ENCODE assay signal across 9 cellular contexts in genomic region chr4:158159054-158159717, GRCh38. TPM values are rescaled to one million over a fixed set of nuclear protein-coding genes. Genes with fewer than 3 reads are reported as not detected.
A peak's percentile ranks its signal among the peaks of the same experiment; 100 is the strongest.
DNase-seq lines count a peak whose midpoint lies in the region; ATAC-seq and TF ChIP-seq lines count a peak whose summit lies in the region.
"Had no signal": no experiment of that assay in that cellular context is flagged by ENCODE, and none has a peak within 500 bp of the region (broad histone marks: within the 10 kb centered on the region; RNA-seq: fewer than 3 reads in every experiment).

No MANE protein-coding gene starts in this region.

- no peaks in the 10 kb centered on the region for H3K36me3 Mint-ChIP-seq in stimulated activated effector memory CD8-positive, alpha-beta T cell treated with anti-CD3 and anti-CD28 coated beads, Interleukin-12 subunit alpha, Interleukin-12 subunit beta, amount 100 ng/mL, for 72 hours
- H3K36me3 Mint-ChIP-seq in activated CD8-positive, alpha-beta T cell treated with anti-CD3 and anti-CD28 coated beads, Interleukin-2, amount 10 ng/mL, durations not matched to agents 7 days and 5 days (ENCODE audit: low read depth) = no peaks in the 10 kb centered on the region

- H3F3A ChIP-seq in SK-N-SH (replicated peaks; ENCODE audit: insufficient read depth) = peaks cover 7% of the 10 kb centered on the region

- TF ChIP-seq EP300 in SK-N-SH (IDR thresholded peaks at IDR 0.05; ENCODE audit: borderline replicate concordance in 1 of 2, low read depth in 1 of 2, low read length in 1 of 2) = peak in 1 of 2 experiments; percentile 48; a peak in 1 of 4 replicates

- no peaks in the 10 kb centered on the region for H3K9me3 ChIP-seq in HCT116 (ENCODE audit: control insufficient read depth in 1 of 2, insufficient read depth in 1 of 2, low read depth in 1 of 2, low read length in 2 of 2)
- H3K9me3 ChIP-seq in SK-N-SH = no peaks in the 10 kb centered on the region

- DNase-seq in HCT116 (ENCODE audit: low read depth, low spot score) (no peak), SK-N-SH (no peak), globus pallidus (ENCODE audit: low spot score) (no peak)
- no peak for DNase-seq in stimulated activated effector memory CD8-positive, alpha-beta T cell treated with anti-CD3 and anti-CD28 coated beads, Interleukin-12 subunit alpha, Interleukin-12 subunit beta, amount 100 ng/mL, for 72 hours (ENCODE audit: low spot score in 2 of 2)
- no peak for DNase-seq in activated CD8-positive, alpha-beta T cell treated with anti-CD3 and anti-CD28 coated beads, Interleukin-2, amount 10 ng/mL, durations not matched to agents 7 days and 5 days
- DNase-seq: activated CD4-positive, alpha-beta T cell treated with anti-CD3 and anti-CD28 coated beads, Interleukin-2, amount 50 U/mL, for 1 hour; GDM1 had no signal

- H3K27ac Mint-ChIP-seq in stimulated activated effector memory CD8-positive, alpha-beta T cell treated with anti-CD3 and anti-CD28 coated beads, Interleukin-12 subunit alpha, Interleukin-12 subunit beta, amount 100 ng/mL, for 72 hours = no peak overlapping the region
- H3K27ac Mint-ChIP-seq in activated CD8-positive, alpha-beta T cell treated with anti-CD3 and anti-CD28 coated beads, Interleukin-2, amount 10 ng/mL, durations not matched to agents 7 days and 5 days = no peak overlapping the region

- no TSS peak for BruUV-seq in HCT116 (replicated peaks; lab: Mats Ljungman, UMichigan)

- H3K4me3 ChIP-seq in HCT116 (replicated peaks in 1 of 2; ENCODE audit: low read depth in 1 of 2, low read length in 2 of 2) = no peak overlapping the region
- H3K4me3 ChIP-seq in SK-N-SH (ENCODE audit: low read depth in 2 of 2, low read length in 1 of 2) = no peak overlapping the region

- POLR2A ChIA-PET in HCT116 (lab: Charles Lee) (no interaction called here), SK-N-SH (lab: Yijun Ruan, JAX) (no interaction called here)
- POLR2A ChIA-PET in activated CD8-positive, alpha-beta T cell treated with anti-CD3 and anti-CD28 coated beads, Interleukin-2, amount 10 ng/mL, durations not matched to agents 7 days and 5 days (lab: Charles Lee) = no interaction called here

- H3K4me1 Mint-ChIP-seq in stimulated activated effector memory CD8-positive, alpha-beta T cell treated with anti-CD3 and anti-CD28 coated beads, Interleukin-12 subunit alpha, Interleukin-12 subunit beta, amount 100 ng/mL, for 72 hours = no peaks in the 10 kb centered on the region
- no peaks in the 10 kb centered on the region for H3K4me1 Mint-ChIP-seq in activated CD8-positive, alpha-beta T cell treated with anti-CD3 and anti-CD28 coated beads, Interleukin-2, amount 10 ng/mL, durations not matched to agents 7 days and 5 days (ENCODE audit: low read depth)

- H3K27me3 ChIP-seq in HCT116 (ENCODE audit: insufficient read depth, low read length) = no peaks in the 10 kb centered on the region
- H3K27me3 ChIP-seq in SK-N-SH (ENCODE audit: insufficient read depth) = no peaks in the 10 kb centered on the region

- H3K79me2 ChIP-seq in HCT116 (ENCODE audit: insufficient read depth, low read length) = no peaks in the 10 kb centered on the region
- H3K79me2 ChIP-seq in SK-N-SH (ENCODE audit: insufficient read depth) = no peaks in the 10 kb centered on the region

- peak overlapping the region; percentile 82 for H2AFZ ChIP-seq in HCT116 (ENCODE audit: low read depth, low read length, poor library complexity, severe bottlenecking)
- peak overlapping the region; percentile 37; the same call in 1 of the 2 replicates for H2AFZ ChIP-seq in SK-N-SH (ENCODE audit: low read depth)

- peaks cover 3% of the 10 kb centered on the region for H3K27me3 Mint-ChIP-seq in activated CD8-positive, alpha-beta T cell treated with anti-CD3 and anti-CD28 coated beads, Interleukin-2, amount 10 ng/mL, durations not matched to agents 7 days and 5 days (ENCODE audit: low read depth)

- no peak overlapping the region for H3K4me3 Mint-ChIP-seq in stimulated activated effector memory CD8-positive, alpha-beta T cell treated with anti-CD3 and anti-CD28 coated beads, Interleukin-12 subunit alpha, Interleukin-12 subunit beta, amount 100 ng/mL, for 72 hours
- no peak overlapping the region for H3K4me3 Mint-ChIP-seq in activated CD8-positive, alpha-beta T cell treated with anti-CD3 and anti-CD28 coated beads, Interleukin-2, amount 10 ng/mL, durations not matched to agents 7 days and 5 days

- H3K9me2 ChIP-seq in HCT116 (ENCODE audit: insufficient read depth) (no peaks in the 10 kb centered on the region), SK-N-SH (no peaks in the 10 kb centered on the region)

- TF ChIP-seq POLR2A in HCT116 (IDR thresholded peaks at IDR 0.05; ENCODE audit: borderline replicate concordance, extremely low read depth, insufficient read depth, insufficient read length) = no peak

- no peaks in the 10 kb centered on the region for H4K20me1 ChIP-seq in HCT116 (ENCODE audit: insufficient read depth)
- H4K20me1 ChIP-seq in SK-N-SH (ENCODE audit: insufficient read depth) = no peaks in the 10 kb centered on the region

- H3K36me3 ChIP-seq in HCT116 (ENCODE audit: control insufficient read depth in 1 of 2, insufficient read depth in 2 of 2, low read length in 2 of 2) = no peaks in the 10 kb centered on the region
- no peaks in the 10 kb centered on the region for H3K36me3 ChIP-seq in SK-N-SH (replicated peaks in 1 of 2; ENCODE audit: control insufficient read depth in 1 of 2, insufficient read depth in 2 of 2, low read length in 1 of 2)

- H3K4me1 ChIP-seq in HCT116 (ENCODE audit: control insufficient read depth in 1 of 2, insufficient read depth in 2 of 2, low read length in 2 of 2) (peaks cover 3 to 34% of the 10 kb centered on the region in 2 experiments; a peak in 2 of 4 replicates), SK-N-SH (ENCODE audit: control insufficient read depth in 1 of 2, insufficient read depth in 2 of 2, low read depth in 1 of 2, low read length in 1 of 2) (peaks cover 1 to 18% of the 10 kb centered on the region in 2 experiments; a peak in 3 of 4 replicates)

- RAD21 ChIA-PET in HCT116 (lab: Charles Lee; ENCODE audit: low non-redundant PET in 1 of 2, low total read pairs in 2 of 2, uncharacterized antibody in 2 of 2, unreplicated experiment in 2 of 2) = no interaction called here

- no peak for ATAC-seq in HCT116
- peak; percentile 43 for ATAC-seq in esophagus mucosa
- ATAC-seq in stimulated activated effector memory CD8-positive, alpha-beta T cell treated with anti-CD3 and anti-CD28 coated beads, Interleukin-12 subunit alpha, Interleukin-12 subunit beta, amount 100 ng/mL, for 72 hours = peak; percentile 45
- no peak for ATAC-seq in activated CD8-positive, alpha-beta T cell treated with anti-CD3 and anti-CD28 coated beads, Interleukin-2, amount 10 ng/mL, durations not matched to agents 7 days and 5 days
- no peak for ATAC-seq in HG03521 (IDR thresholded peaks at IDR 0.05; ENCODE audit: unreplicated experiment)

- no peak for TF ChIP-seq RAD21 in HCT116 (IDR thresholded peaks at IDR 0.05; ENCODE audit: low read depth)
- TF ChIP-seq RAD21 in SK-N-SH (IDR thresholded peaks at IDR 0.05; ENCODE audit: low read length) = no peak

- no peak for TF ChIP-seq CTCF in HCT116 (IDR thresholded peaks at IDR 0.05 in 2 of 3, conservative IDR thresholded peaks at IDR 0.05 in 1 of 3; ENCODE audit: borderline replicate concordance in 1 of 3, insufficient read depth in 1 of 3, low read depth in 2 of 3, low read length in 2 of 3)
- no peak for TF ChIP-seq CTCF in SK-N-SH (IDR thresholded peaks at IDR 0.05)

- no peaks in the 10 kb centered on the region for H3K9me3 Mint-ChIP-seq in stimulated activated effector memory CD8-positive, alpha-beta T cell treated with anti-CD3 and anti-CD28 coated beads, Interleukin-12 subunit alpha, Interleukin-12 subunit beta, amount 100 ng/mL, for 72 hours
- no peaks in the 10 kb centered on the region for H3K9me3 Mint-ChIP-seq in activated CD8-positive, alpha-beta T cell treated with anti-CD3 and anti-CD28 coated beads, Interleukin-2, amount 10 ng/mL, durations not matched to agents 7 days and 5 days (ENCODE audit: insufficient read depth)

- CTCF ChIA-PET in HCT116 (lab: Charles Lee) = no interaction called here
- CTCF ChIA-PET in SK-N-SH (lab: Yijun Ruan, JAX) = interaction anchor here (1.0 to 1.6 kb wide), 2 partner anchors 13 kb away, joined by 3 to 4 read pairs; no protein-coding TSS in a partner anchor
- CTCF ChIA-PET in activated CD8-positive, alpha-beta T cell treated with anti-CD3 and anti-CD28 coated beads, Interleukin-2, amount 10 ng/mL, durations not matched to agents 7 days and 5 days (lab: Charles Lee) = no interaction called here

- 34% methylated on average over 3 of the region's 3 CpGs for WGBS in SK-N-SH (ENCODE audit: low lambda C conversion rate)

- H3K9ac ChIP-seq in HCT116 (ENCODE audit: low read length) = no peak overlapping the region
- no peak overlapping the region for H3K9ac ChIP-seq in SK-N-SH

- no peak overlapping the region for H3K27ac ChIP-seq in HCT116 (ENCODE audit: low read depth, low read length)
- H3K27ac ChIP-seq in SK-N-SH (ENCODE audit: low read depth in 2 of 2, low read length in 1 of 2) = peak overlapping the region; percentile 15 to 34; a peak in 2 of 4 replicates

- intact Hi-C loops in HCT116 (cut with micrococcal nuclease) = no loop called here

- H3K4me2 ChIP-seq in HCT116 (ENCODE audit: low read length) (0 out of 2 replicates have a peak overlapping the region, but pooled peaks have one; percentile 1), SK-N-SH (0 out of 2 replicates have a peak overlapping the region, but pooled peaks have one; percentile 3)

TF ChIP-seq in SK-N-SH, 30 proteins besides CTCF, POLR2A, EP300 and RAD21 (continues in another document):
- no peak for TF ChIP-seq MEF2A (IDR thresholded peaks at IDR 0.05; ENCODE audit: borderline replicate concordance, low read depth)
- peak; percentile 28; the same call in 1 of the 2 replicates for TF ChIP-seq YY1 (IDR thresholded peaks at IDR 0.05; ENCODE audit: low read depth)
- TF ChIP-seq ELF1 (IDR thresholded peaks at IDR 0.05) = no peak

RNA-seq across cellular contexts. Expression of gene GASK1B, which starts 13.6 kb away (rescaled TPM):
- 1.3 TPM for total RNA-seq in HCT116 (2021; ENCODE audit: unreplicated experiment)
- polyA plus RNA-seq in HCT116 (2012) = 0.05 and 0.12 TPM in 2 replicates
- polyA plus RNA-seq in SK-N-SH (2012; rRNA removed) = 3.7 and 7.2 TPM in 2 replicates
- polyA plus RNA-seq in SK-N-SH (2012; cell fraction: cytosol; rRNA removed) = 6.0 and 8.1 TPM in 2 replicates
- polyA plus RNA-seq in SK-N-SH (2012; cell fraction: nucleus; rRNA removed) = 3.4 and 6.0 TPM in 2 replicates
- 3.5 TPM for total RNA-seq in esophagus mucosa
- not detected for total RNA-seq in activated CD8-positive, alpha-beta T cell treated with anti-CD3 and anti-CD28 coated beads, Interleukin-2, amount 10 ng/mL, durations not matched to agents 7 days and 5 days

RNA-seq across cellular contexts. Expression of gene TMEM144, which starts 51.1 kb away (rescaled TPM):
- total RNA-seq in HCT116 (2021; ENCODE audit: unreplicated experiment) = 12.9 TPM
- 8.4 and 8.5 TPM in 2 replicates for polyA plus RNA-seq in HCT116 (2012)
- not detected in 2 replicates for polyA plus RNA-seq in SK-N-SH (2012; rRNA removed)
- not detected in 2 replicates for polyA plus RNA-seq in SK-N-SH (2012; cell fraction: cytosol; rRNA removed)
- 0.12 TPM in 1 of 2 replicates, not detected in the other for polyA plus RNA-seq in SK-N-SH (2012; cell fraction: nucleus; rRNA removed)
- 8.1 TPM for total RNA-seq in esophagus mucosa
- total RNA-seq in activated CD8-positive, alpha-beta T cell treated with anti-CD3 and anti-CD28 coated beads, Interleukin-2, amount 10 ng/mL, durations not matched to agents 7 days and 5 days = not detected

Comparison
In these comparisons a context has a peak if more than half of its experiments do, and no peak if none do; other contexts are left out.
1. ATAC-seq: peak in esophagus mucosa (single experiment) and stimulated activated effector memory CD8-positive, alpha-beta T cell treated with anti-CD3 and anti-CD28 coated beads, Interleukin-12 subunit alpha, Interleukin-12 subunit beta, amount 100 ng/mL, for 72 hours (single experiment); none in HCT116 (single experiment), activated CD8-positive, alpha-beta T cell treated with anti-CD3 and anti-CD28 coated beads, Interleukin-2, amount 10 ng/mL, durations not matched to agents 7 days and 5 days (single experiment) and HG03521 (single experiment).
2. Of the 11 proteins assayed by ChIP-seq in both SK-N-SH and HCT116: peak only in SK-N-SH: JUND, MAX and YY1; only in HCT116: none; in both: none; in neither: 8.